ENCODE assay signal across 1 cellular context in the genomic region with DNA sequence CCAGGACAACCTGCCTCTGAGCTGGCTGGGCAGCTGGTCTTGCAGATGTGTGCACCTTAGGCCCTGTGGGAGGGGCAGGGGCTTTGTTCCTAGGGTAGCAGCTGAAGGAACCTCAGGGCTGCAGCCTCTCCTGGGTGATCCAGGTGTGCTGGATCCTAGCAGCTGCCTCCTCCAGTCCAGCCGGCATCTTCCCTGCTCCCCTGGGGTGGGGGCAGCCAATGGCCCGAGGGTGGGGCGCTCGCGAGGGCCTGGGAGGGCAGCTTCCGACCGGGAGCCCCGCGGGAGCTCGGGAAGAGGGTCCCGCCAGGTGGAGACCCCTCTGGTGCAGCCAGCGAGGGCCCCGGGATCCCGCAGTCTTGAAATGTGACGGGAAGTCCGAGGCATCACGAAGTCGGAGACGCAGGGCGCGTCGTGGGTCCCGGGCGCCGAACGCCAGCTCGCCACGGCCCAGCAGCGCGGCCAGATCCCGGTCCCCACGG.
TF ChIP-seq lines count a peak whose summit lies in the region.

No MANE protein-coding gene starts in this region.

TF ChIP-seq in H1, 55 proteins besides CTCF, POLR2A, EP300 and RAD21:
- TF ChIP-seq KDM4A (IDR thresholded peaks at IDR 0.05; ENCODE audit: low read depth, low read length, severe bottlenecking) = no peak
- no peak for TF ChIP-seq ASH2L (IDR thresholded peaks at IDR 0.05; ENCODE audit: low read length)
- no peak for TF ChIP-seq JUND (IDR thresholded peaks at IDR 0.05; ENCODE audit: low read length)
- no peak for TF ChIP-seq SIX5 (IDR thresholded peaks at IDR 0.05; ENCODE audit: low read depth, low read length)
- no peak for TF ChIP-seq TBP (IDR thresholded peaks at IDR 0.05; ENCODE audit: low read depth, low read length)
- no peak for TF ChIP-seq USF2 (IDR thresholded peaks at IDR 0.05; ENCODE audit: low read length)
- no peak for TF ChIP-seq CBX8 (IDR thresholded peaks at IDR 0.05; ENCODE audit: borderline replicate concordance, low read depth, low read length)
- no peak for TF ChIP-seq POLR2AphosphoS5 (IDR thresholded peaks at IDR 0.05; ENCODE audit: low read depth, low read length)
- no peak for TF ChIP-seq NANOG (IDR thresholded peaks at IDR 0.05; ENCODE audit: insufficient read depth, low read depth, low read length, poor library complexity, severe bottlenecking)
- TF ChIP-seq SP4 (IDR thresholded peaks at IDR 0.05; ENCODE audit: low read length) = no peak
- TF ChIP-seq RFX5 (IDR thresholded peaks at IDR 0.05; ENCODE audit: borderline replicate concordance, low read depth, low read length) = no peak
- TF ChIP-seq CHD2 (IDR thresholded peaks at IDR 0.05; ENCODE audit: low read length) = no peak
- no peak for TF ChIP-seq YY1 (IDR thresholded peaks at IDR 0.05; ENCODE audit: low read depth, low read length)
- TF ChIP-seq NRF1 (IDR thresholded peaks at IDR 0.05; ENCODE audit: low read depth, low read length) = no peak
- TF ChIP-seq EZH2 (IDR thresholded peaks at IDR 0.05; ENCODE audit: low read depth, low read length, severe bottlenecking) = no peak
- TF ChIP-seq, protein P1, sequence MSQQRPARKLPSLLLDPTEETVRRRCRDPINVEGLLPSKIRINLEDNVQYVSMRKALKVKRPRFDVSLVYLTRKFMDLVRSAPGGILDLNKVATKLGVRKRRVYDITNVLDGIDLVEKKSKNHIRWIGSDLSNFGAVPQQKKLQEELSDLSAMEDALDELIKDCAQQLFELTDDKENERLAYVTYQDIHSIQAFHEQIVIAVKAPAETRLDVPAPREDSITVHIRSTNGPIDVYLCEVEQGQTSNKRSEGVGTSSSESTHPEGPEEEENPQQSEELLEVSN (IDR thresholded peaks at IDR 0.05) = no peak
